Comparison of ENCODE assay signal across 10 cellular contexts in genomic region chr20:44728835-44729342, GRCh38. TPM values are rescaled to one million over a fixed set of nuclear protein-coding genes. Genes with fewer than 3 reads are reported as not detected.
DNase-seq lines count a peak whose midpoint lies in the region; ATAC-seq and TF ChIP-seq lines count a peak whose summit lies in the region.
"Had no signal": no experiment of that assay in that cellular context is flagged by ENCODE, and none has a peak within 500 bp of the region (broad histone marks: within the 10 kb centered on the region; RNA-seq: fewer than 3 reads in every experiment).

No MANE protein-coding gene starts in this region.

- intact Hi-C loops in PC-9 (cut with micrococcal nuclease; ENCODE audit: unreplicated experiment) = loop anchor here (1.0 kb wide), 2 partner anchors 8 to 36 kb away; no protein-coding TSS in a partner anchor

- POLR2A ChIA-PET in PC-9 (lab: Charles Lee; ENCODE audit: unreplicated experiment) = interaction anchor here (0.5 to 0.6 kb wide), 2 partner anchors 28 to 176 kb away, joined by 3 to 4 read pairs; no protein-coding TSS in a partner anchor

- TF ChIP-seq CTCF in PC-9 (conservative IDR thresholded peaks at IDR 0.05) (no peak), foreskin fibroblast (IDR thresholded peaks at IDR 0.05; ENCODE audit: low read depth, low read length) (no peak)

- no peaks in the 10 kb centered on the region for H3K36me3 Mint-ChIP-seq in natural killer cell treated with Interleukin-12 subunit alpha and Interleukin-12 subunit beta and Interleukin-15 and Interleukin-18, amount 100 ng/mL, for 72 hours
- H3K36me3 Mint-ChIP-seq: naive B cell had no signal

- CTCF ChIA-PET in PC-9 (lab: Charles Lee) = interaction anchor here (1.2 to 1.6 kb wide), 2 partner anchors 19 to 43 kb away, joined by 4 to 9 read pairs; no protein-coding TSS in a partner anchor

- peak overlapping the region; percentile 49 for H3K27ac ChIP-seq in PC-9

- peaks cover 30% of the 10 kb centered on the region for H3F3A ChIP-seq in PC-9 (ENCODE audit: insufficient read depth, low read depth)

- no peaks in the 10 kb centered on the region for H3K27me3 ChIP-seq in PC-9 (ENCODE audit: insufficient read depth, low read depth)

- no peaks in the 10 kb centered on the region for H3K79me2 ChIP-seq in PC-9 (ENCODE audit: low read depth)

- no peaks in the 10 kb centered on the region for H3K9me2 ChIP-seq in PC-9 (ENCODE audit: insufficient read depth)

- no peak overlapping the region for H3K27ac Mint-ChIP-seq in natural killer cell treated with Interleukin-12 subunit alpha and Interleukin-12 subunit beta and Interleukin-15 and Interleukin-18, amount 100 ng/mL, for 72 hours
- H3K27ac Mint-ChIP-seq: naive B cell had no signal

- H3K36me3 ChIP-seq in PC-9 (ENCODE audit: low read depth) = no peaks in the 10 kb centered on the region

- no TSS peak for BruUV-seq in PC-9 (replicated peaks; lab: Mats Ljungman, UMichigan)

- H4K20me1 ChIP-seq in PC-9 (ENCODE audit: insufficient read depth) = no peaks in the 10 kb centered on the region

- peaks cover 0 to 5% of the 10 kb centered on the region in 2 donors for H3K4me1 Mint-ChIP-seq in natural killer cell treated with Interleukin-12 subunit alpha and Interleukin-12 subunit beta and Interleukin-15 and Interleukin-18, amount 100 ng/mL, for 72 hours (ENCODE audit: low read depth in 2 of 2)

- peaks cover 0 to 4% of the 10 kb centered on the region in 2 donors for H3K27me3 Mint-ChIP-seq in natural killer cell treated with Interleukin-12 subunit alpha and Interleukin-12 subunit beta and Interleukin-15 and Interleukin-18, amount 100 ng/mL, for 72 hours

- H3K4me3 ChIP-seq in PC-9 (peak overlapping the region; percentile 4; the same call in 1 of the 2 replicates), foreskin fibroblast (ENCODE audit: low read depth in 1 of 2, low read length in 2 of 2) (no peak overlapping the region)

- no peak overlapping the region for H3K4me3 Mint-ChIP-seq in natural killer cell treated with Interleukin-12 subunit alpha and Interleukin-12 subunit beta and Interleukin-15 and Interleukin-18, amount 100 ng/mL, for 72 hours

- ATAC-seq in HG02852 (IDR thresholded peaks at IDR 0.05; ENCODE audit: unreplicated experiment) (no peak), HG02970 (IDR thresholded peaks at IDR 0.05; ENCODE audit: low FRiP score, unreplicated experiment) (no peak)
- no peak for ATAC-seq in natural killer cell treated with Interleukin-12 subunit alpha and Interleukin-12 subunit beta and Interleukin-15 and Interleukin-18, amount 100 ng/mL, for 72 hours

- DNase-seq in NCI-H146 (lab: John Stamatoyannopoulos, UW) (peak; percentile 43), NCI-H146 treated with DMSO at 0.1 percent for 48 hours (lab: John Stamatoyannopoulos, UW; ENCODE audit: unreplicated experiment) (no peak), PC-9 (peak; percentile 96 to 98), foreskin fibroblast (peak; percentile 92 to 97), renal cortical epithelial cell (ENCODE audit: low read depth) (peak; percentile 98)
- no peak for DNase-seq in natural killer cell treated with Interleukin-12 subunit alpha and Interleukin-12 subunit beta and Interleukin-15 and Interleukin-18, amount 100 ng/mL, for 72 hours (ENCODE audit: low spot score)
- DNase-seq: naive B cell had no signal

- H3K4me1 ChIP-seq in PC-9 (replicated peaks; ENCODE audit: insufficient read depth) = peaks cover 37% of the 10 kb centered on the region

- no peaks in the 10 kb centered on the region for H3K9me3 Mint-ChIP-seq in natural killer cell treated with Interleukin-12 subunit alpha and Interleukin-12 subunit beta and Interleukin-15 and Interleukin-18, amount 100 ng/mL, for 72 hours
- H3K9me3 Mint-ChIP-seq: naive B cell had no signal

- no peak overlapping the region for H2AFZ ChIP-seq in PC-9

- H3K4me2 ChIP-seq in PC-9 = peak overlapping the region; percentile 72

- H3K9me3 ChIP-seq in PC-9 (ENCODE audit: insufficient read depth, low read depth) = no peaks in the 10 kb centered on the region

RNA-seq across cellular contexts. Expression of gene CCN5, which starts 13.7 kb away (rescaled TPM):
- total RNA-seq in PC-9 (2021) (0.20 TPM in 1 of 2 replicates, not detected in the other), renal cortical epithelial cell (0.10 TPM in 1 of 2 replicates, not detected in the other)
- total RNA-seq in natural killer cell treated with Interleukin-12 subunit alpha and Interleukin-12 subunit beta and Interleukin-15 and Interleukin-18, amount 100 ng/mL, for 72 hours = not detected
- total RNA-seq: T-helper 1 cell treated with Interleukin-12 subunit alpha and Interleukin-12 subunit beta and Interleukin-4 antibody, amounts not matched to agents 30 ng/mL and 1 ng/mL, for 36 hours had no signal

RNA-seq across cellular contexts. Expression of gene KCNK15, which starts 16.8 kb away (rescaled TPM):
- 0.20 and 0.26 TPM in 2 replicates for total RNA-seq in PC-9 (2021)
- 2.1 and 4.6 TPM in 2 replicates for total RNA-seq in renal cortical epithelial cell
- under 1 TPM; 0.28 to 0.50 TPM for total RNA-seq in natural killer cell treated with Interleukin-12 subunit alpha and Interleukin-12 subunit beta and Interleukin-15 and Interleukin-18, amount 100 ng/mL, for 72 hours

Comparison
In these comparisons a context has a peak if more than half of its experiments do, and no peak if none do; other contexts are left out.
1. DNase-seq: peak in NCI-H146 (single experiment), PC-9 (2 of 2), foreskin fibroblast (2 of 2) and renal cortical epithelial cell (single experiment); none in NCI-H146 treated with DMSO at 0.1 percent for 48 hours (single experiment) and natural killer cell treated with Interleukin-12 subunit alpha and Interleukin-12 subunit beta and Interleukin-15 and Interleukin-18, amount 100 ng/mL, for 72 hours (single experiment).